9 cellular contexts compared by ENCODE assay signal in the genomic region with DNA sequence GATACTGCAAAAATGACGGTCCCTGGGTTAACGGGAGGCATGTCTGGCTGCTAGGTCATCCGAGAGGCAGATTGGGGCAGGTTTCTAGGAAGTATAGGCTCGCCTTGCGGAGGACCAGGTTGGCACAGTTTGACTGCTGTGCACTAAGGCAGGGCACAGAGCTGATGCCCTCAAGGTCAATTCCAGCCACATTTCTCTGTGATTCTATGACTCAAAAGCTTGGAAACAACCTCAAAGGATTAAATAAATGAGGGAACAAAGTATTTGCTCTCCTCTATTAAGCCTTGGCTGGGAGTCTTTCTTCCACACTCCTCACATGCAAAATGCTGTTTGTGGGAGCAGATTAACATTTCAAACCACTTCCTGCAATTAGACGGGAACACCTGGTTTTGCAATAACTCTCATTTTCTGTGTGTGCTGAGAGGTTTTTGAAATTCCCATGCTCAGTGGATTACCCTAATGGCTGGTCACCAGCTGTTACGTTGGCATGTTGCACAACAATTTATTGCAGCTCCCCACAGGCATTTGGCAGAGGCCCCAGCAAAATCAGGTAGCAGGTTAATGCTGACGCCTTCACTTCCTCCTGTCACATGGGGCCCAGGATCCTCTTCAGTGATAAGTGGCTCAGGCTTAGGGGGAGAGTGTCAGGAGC.
A peak's percentile ranks its signal among the peaks of the same experiment; 100 is the strongest.
DNase-seq lines count a peak whose midpoint lies in the region; ATAC-seq and TF ChIP-seq lines count a peak whose summit lies in the region.
"Had no signal": no experiment of that assay in that cellular context is flagged by ENCODE, and none has a peak within 500 bp of the region (broad histone marks: within the 10 kb centered on the region; RNA-seq: fewer than 3 reads in every experiment).

No MANE protein-coding gene starts in this region.

- peaks cover 20 to 23% (median 21%) of the 10 kb centered on the region in 3 donors for H3K4me1 Mint-ChIP-seq in T-cell

- ATAC-seq in T-cell (replicated peaks in 1 of 4): peak in 3 of 4 experiments; percentile 50 to 62 (median 57)
- no peak for ATAC-seq in GM21360 (IDR thresholded peaks at IDR 0.05; ENCODE audit: unreplicated experiment)
- ATAC-seq in GM21381 (IDR thresholded peaks at IDR 0.05; ENCODE audit: unreplicated experiment): no peak
- no peak for ATAC-seq in HG02588 (IDR thresholded peaks at IDR 0.05; ENCODE audit: unreplicated experiment)
- no peak for ATAC-seq in GM21576 (IDR thresholded peaks at IDR 0.05; ENCODE audit: unreplicated experiment)

- DNase-seq in DMS53 treated with DMSO at 0.1 percent for 48 hours (lab: John Stamatoyannopoulos, UW; ENCODE audit: unreplicated experiment) (peak; percentile 8), NB4 (ENCODE audit: low read depth) (peak; percentile 80), T-cell (peak in 7 of 34 experiments; percentile 3 to 31 (median 10)), iPS-NIHi11 (ENCODE audit: low spot score) (peak; percentile 46)

- peaks cover 0 to 7% (median 0%) of the 10 kb centered on the region in 3 donors for H3K9me3 Mint-ChIP-seq in T-cell

- peak overlapping the region; percentile 54 to 70 for H3K27ac Mint-ChIP-seq in T-cell

- no peak for TF ChIP-seq CTCF in NB4 (IDR thresholded peaks at IDR 0.05; ENCODE audit: low read depth, low read length)

- TF ChIP-seq POLR2A in NB4 (IDR thresholded peaks at IDR 0.05; ENCODE audit: extremely low read depth, insufficient read length): no peak

- no peaks in the 10 kb centered on the region for H3K27me3 Mint-ChIP-seq in T-cell

- H3K4me3 Mint-ChIP-seq in T-cell: peak overlapping the region in 1 of 3 donors; percentile 3

- H3K36me3 Mint-ChIP-seq in T-cell: peaks cover 27% of the 10 kb centered on the region

- POLR2A ChIA-PET in T-cell (lab: Charles Lee): no interaction called here

- CTCF ChIA-PET in T-cell (lab: Charles Lee): no interaction called here

- H3K4me3 ChIP-seq in NB4 (ENCODE audit: low read depth, low read length): no peak overlapping the region
- H3K4me3 ChIP-seq: thoracic aorta had no signal

Comparison
In these comparisons a context has a peak if more than half of its experiments do, and no peak if none do; other contexts are left out.
1. ATAC-seq: peak in T-cell (3 of 4); none in GM21360 (single experiment), GM21381 (single experiment), HG02588 (single experiment) and GM21576 (single experiment).